Comparison of ENCODE assay signal across 24 cellular contexts in genomic region chr18:64245461-64245860, GRCh38.
"Had no signal": no experiment of that assay in that cellular context is flagged by ENCODE, and none has a peak within 500 bp of the region (broad histone marks: within the 10 kb centered on the region; RNA-seq: fewer than 3 reads in every experiment).

No MANE protein-coding gene starts in this region.

- H3K9me3 ChIP-seq: adrenal gland, breast epithelium, SJSA1 had no signal

- H3K4me3 ChIP-seq: adrenal gland, breast epithelium, SJSA1 had no signal

- ATAC-seq: activated CD4-positive, CD25-positive, alpha-beta regulatory T cell treated with anti-CD3 and anti-CD28 coated beads, Interleukin-2, amount 50 U/mL, for 24 hours; activated CD8-positive, alpha-beta T cell treated with anti-CD3 and anti-CD28 coated beads for 36 hours; Panc1; SK-N-SH treated with all-trans-retinoic acid at 6 μM for 48 hours had no signal

- H3K36me3 ChIP-seq: adrenal gland, breast epithelium, SJSA1 had no signal

- H3K4me1 ChIP-seq: adrenal gland, breast epithelium, SJSA1 had no signal

- H3K27ac ChIP-seq: adrenal gland, breast epithelium, SJSA1 had no signal

- H3K27ac Mint-ChIP-seq: activated CD8-positive, alpha-beta T cell treated with anti-CD3 and anti-CD28 coated beads for 36 hours; activated naive CD8-positive, alpha-beta T cell treated with anti-CD3 and anti-CD28 coated beads, Interleukin-2, amount 10 ng/mL, durations not matched to agents 7 days and 5 days; T-helper 2 cell treated with Interferon-gamma antibody and Interleukin-4, amounts not matched to agents 5 μg/mL and 100 μg/mL, for 36 hours had no signal

- H3K9me3 Mint-ChIP-seq: activated CD8-positive, alpha-beta T cell treated with anti-CD3 and anti-CD28 coated beads for 36 hours; activated naive CD8-positive, alpha-beta T cell treated with anti-CD3 and anti-CD28 coated beads, Interleukin-2, amount 10 ng/mL, durations not matched to agents 7 days and 5 days; T-helper 2 cell treated with Interferon-gamma antibody and Interleukin-4, amounts not matched to agents 5 μg/mL and 100 μg/mL, for 36 hours had no signal

- DNase-seq: activated CD4-positive, alpha-beta T cell treated with anti-CD3 and anti-CD28 coated beads for 4 hours; activated CD8-positive, alpha-beta memory T cell treated with anti-CD3 and anti-CD28 coated beads, Interleukin-2, amount 50 U/mL, for 4 hours; activated CD8-positive, alpha-beta T cell treated with anti-CD3 and anti-CD28 coated beads for 36 hours; activated naive CD4-positive, alpha-beta T cell treated with anti-CD3 and anti-CD28 coated beads, Interleukin-2, amount 50 U/mL, for 16 hours; activated naive CD8-positive, alpha-beta T cell treated with anti-CD3 and anti-CD28 coated beads, Interleukin-2, amount 10 ng/mL, durations not matched to agents 7 days and 5 days; adrenal gland; aorta; KG1; NCI-H1048; NCI-H146; NCI-H187 treated with DMSO at 0.1 percent for 48 hours; NCI-H2081 treated with DMSO at 0.1 percent for 48 hours; NCI-H524 treated with DMSO at 0.1 percent for 48 hours; NCI-H748 treated with DMSO at 0.1 percent for 48 hours; RPMI8226; SHP77; SW 1271 had no signal

- H3K36me3 Mint-ChIP-seq: activated naive CD8-positive, alpha-beta T cell treated with anti-CD3 and anti-CD28 coated beads, Interleukin-2, amount 10 ng/mL, durations not matched to agents 7 days and 5 days had no signal

- H3K27me3 ChIP-seq: adrenal gland, breast epithelium, SJSA1 had no signal

- H3K4me3 Mint-ChIP-seq: activated CD8-positive, alpha-beta T cell treated with anti-CD3 and anti-CD28 coated beads for 36 hours; activated naive CD8-positive, alpha-beta T cell treated with anti-CD3 and anti-CD28 coated beads, Interleukin-2, amount 10 ng/mL, durations not matched to agents 7 days and 5 days; central memory CD8-positive, alpha-beta T cell; T-helper 2 cell treated with Interferon-gamma antibody and Interleukin-4, amounts not matched to agents 5 μg/mL and 100 μg/mL, for 36 hours had no signal

- H3K4me1 Mint-ChIP-seq: activated naive CD8-positive, alpha-beta T cell treated with anti-CD3 and anti-CD28 coated beads, Interleukin-2, amount 10 ng/mL, durations not matched to agents 7 days and 5 days; central memory CD8-positive, alpha-beta T cell had no signal

- H3K27me3 Mint-ChIP-seq: activated CD8-positive, alpha-beta T cell treated with anti-CD3 and anti-CD28 coated beads for 36 hours; activated naive CD8-positive, alpha-beta T cell treated with anti-CD3 and anti-CD28 coated beads, Interleukin-2, amount 10 ng/mL, durations not matched to agents 7 days and 5 days; central memory CD8-positive, alpha-beta T cell had no signal
